In the genomic region with DNA sequence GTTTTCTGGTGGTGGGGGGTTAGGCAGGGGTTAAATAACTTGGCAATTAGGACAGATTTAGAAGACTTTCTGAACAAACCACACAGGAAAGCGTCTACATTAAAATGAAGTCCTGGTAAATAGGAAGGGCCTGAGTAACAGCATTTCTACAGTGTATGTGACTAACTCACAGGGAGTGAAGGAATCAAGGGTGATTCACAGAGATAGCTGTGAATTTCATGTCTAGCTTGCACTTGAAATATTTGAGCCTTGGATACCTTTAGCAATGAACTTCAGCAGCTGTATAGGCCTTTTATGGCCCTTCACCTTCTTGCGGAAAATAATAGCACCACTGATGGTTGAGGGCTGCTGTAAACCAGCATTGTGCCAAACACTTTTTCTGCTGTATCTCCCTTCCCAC, we compare ENCODE assay signal across 1 cellular context.
TF ChIP-seq lines count a peak whose summit lies in the region.

No MANE protein-coding gene starts in this region.

TF ChIP-seq in IMR-90, 13 proteins besides CTCF, POLR2A, EP300 and RAD21:
- TF ChIP-seq RFX5 (IDR thresholded peaks at IDR 0.05; ENCODE audit: low read depth, low read length) = no peak
- TF ChIP-seq FOS (IDR thresholded peaks at IDR 0.05; ENCODE audit: low read depth, low read length) = 0 out of 2 replicates have a peak, but pooled peaks have one; percentile 24
- TF ChIP-seq, protein P1, sequence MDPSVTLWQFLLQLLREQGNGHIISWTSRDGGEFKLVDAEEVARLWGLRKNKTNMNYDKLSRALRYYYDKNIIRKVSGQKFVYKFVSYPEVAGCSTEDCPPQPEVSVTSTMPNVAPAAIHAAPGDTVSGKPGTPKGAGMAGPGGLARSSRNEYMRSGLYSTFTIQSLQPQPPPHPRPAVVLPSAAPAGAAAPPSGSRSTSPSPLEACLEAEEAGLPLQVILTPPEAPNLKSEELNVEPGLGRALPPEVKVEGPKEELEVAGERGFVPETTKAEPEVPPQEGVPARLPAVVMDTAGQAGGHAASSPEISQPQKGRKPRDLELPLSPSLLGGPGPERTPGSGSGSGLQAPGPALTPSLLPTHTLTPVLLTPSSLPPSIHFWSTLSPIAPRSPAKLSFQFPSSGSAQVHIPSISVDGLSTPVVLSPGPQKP (IDR thresholded peaks at IDR 0.05; ENCODE audit: borderline replicate concordance, low read depth, low read length) = no peak
